ENCODE assay signal across 15 cellular contexts in genomic region chr16:50838885-50839284, GRCh38.
DNase-seq lines count a peak whose midpoint lies in the region; ATAC-seq and TF ChIP-seq lines count a peak whose summit lies in the region.
"Had no signal": no experiment of that assay in that cellular context is flagged by ENCODE, and none has a peak within 500 bp of the region (broad histone marks: within the 10 kb centered on the region; RNA-seq: fewer than 3 reads in every experiment).

No MANE protein-coding gene starts in this region.

- H3K9me3 ChIP-seq in right lobe of liver, result no peaks in the 10 kb centered on the region
- H3K9me3 ChIP-seq: BLaER1, Caco-2 had no signal

- peak; percentile 64 to 82 (median 69) for ATAC-seq in right lobe of liver
- no peak for ATAC-seq in GM19351 (IDR thresholded peaks at IDR 0.05; ENCODE audit: unreplicated experiment)
- no peak for ATAC-seq in GM18498 (IDR thresholded peaks at IDR 0.05; ENCODE audit: unreplicated experiment)
- ATAC-seq in HG03139 (IDR thresholded peaks at IDR 0.05; ENCODE audit: unreplicated experiment), result no peak
- ATAC-seq: GM23338 had no signal

- H3K4me3 ChIP-seq in dorsolateral prefrontal cortex (no peak overlapping the region), right lobe of liver (no peak overlapping the region)
- H3K4me3 ChIP-seq: BLaER1, GM23338 had no signal

- TF ChIP-seq POLR2A in right lobe of liver (IDR thresholded peaks at IDR 0.05), result no peak

- DNase-seq in activated CD8-positive, alpha-beta memory T cell treated with anti-CD3 and anti-CD28 coated beads, Interleukin-2, amount 50 U/mL, for 48 hours, result peak; percentile 23
- no peak for DNase-seq in activated CD8-positive, alpha-beta memory T cell treated with anti-CD3 and anti-CD28 coated beads, Interleukin-2, amount 50 U/mL, for 4 hours
- DNase-seq in dorsolateral prefrontal cortex, result no peak
- peak in 2 of 3 donors; percentile 42 to 75 for DNase-seq in right lobe of liver
- DNase-seq: 8988T; AML-193; Caco-2; CD8-positive, alpha-beta memory T cell; DMS53; H7 had no signal

- H3K27me3 ChIP-seq in dorsolateral prefrontal cortex (peaks cover 0 to 19% (median 0%) of the 10 kb centered on the region in 45 donors), right lobe of liver (no peaks in the 10 kb centered on the region)
- H3K27me3 ChIP-seq: BLaER1 had no signal

- TF ChIP-seq CTCF in dorsolateral prefrontal cortex (IDR thresholded peaks at IDR 0.05 in 54 of 56, conservative IDR thresholded peaks at IDR 0.05 in 2 of 56; ENCODE audit: low read depth in 1 of 56, partially characterized antibody in 56 of 56) (no peak), right lobe of liver (IDR thresholded peaks at IDR 0.05) (no peak)

- H3K4me1 ChIP-seq in right lobe of liver, result peaks cover 0 to 55% (median 20%) of the 10 kb centered on the region in 4 donors
- H3K4me1 ChIP-seq: BLaER1, Caco-2 had no signal

- intact Hi-C loops in dorsolateral prefrontal cortex (cut with DNase I) (no loop called here), right lobe of liver (cut with DNase I) (no loop called here)

- WGBS in right lobe of liver (ENCODE audit: insufficient coverage, low coverage, low lambda C conversion rate, missing lambda C conversion rate), result 26% methylated on average over 2 of the region's 2 CpGs

- H3K36me3 ChIP-seq in right lobe of liver, result no peaks in the 10 kb centered on the region
- H3K36me3 ChIP-seq: BLaER1 had no signal

- H3K27ac ChIP-seq in dorsolateral prefrontal cortex, result peak overlapping the region in 55 of 59 donors; percentile 25 to 100 (median 98)
- peak overlapping the region; percentile 62 to 87 (median 62) for H3K27ac ChIP-seq in right lobe of liver
- H3K27ac ChIP-seq: BLaER1 had no signal

Comparison
In these comparisons a context has a peak if more than half of its experiments do, and no peak if none do; other contexts are left out.
1. DNase-seq: peak in activated CD8-positive, alpha-beta memory T cell treated with anti-CD3 and anti-CD28 coated beads, Interleukin-2, amount 50 U/mL, for 48 hours (single experiment) and right lobe of liver (2 of 3); none in activated CD8-positive, alpha-beta memory T cell treated with anti-CD3 and anti-CD28 coated beads, Interleukin-2, amount 50 U/mL, for 4 hours (single experiment) and dorsolateral prefrontal cortex (0 of 10).
2. ATAC-seq: peak in right lobe of liver (4 of 4); none in GM19351 (single experiment), GM18498 (single experiment) and HG03139 (single experiment).